13 cellular contexts compared by ENCODE assay signal in the genomic region with DNA sequence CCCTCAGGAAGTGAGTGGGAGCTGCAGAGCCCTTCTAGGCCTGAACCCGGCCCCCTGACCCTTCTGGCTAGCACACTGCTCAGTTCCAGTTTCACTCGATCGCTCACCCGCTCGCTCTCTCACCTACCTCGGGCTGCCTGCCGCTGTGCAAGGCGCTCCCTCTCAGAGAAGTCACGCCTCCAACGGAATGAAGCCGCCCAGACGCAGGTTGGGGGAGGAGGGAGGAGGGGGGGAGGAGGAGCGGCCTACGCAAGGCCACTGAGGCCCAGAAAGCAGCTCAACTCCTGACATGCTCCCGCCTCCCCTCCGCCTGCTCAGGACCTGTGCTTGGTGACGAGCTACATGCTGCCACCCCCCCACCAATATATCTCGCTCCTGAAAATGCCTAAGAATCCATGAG. TPM values are rescaled to one million over a fixed set of nuclear protein-coding genes. Genes with fewer than 3 reads are reported as not detected.
DNase-seq lines count a peak whose midpoint lies in the region; ATAC-seq and TF ChIP-seq lines count a peak whose summit lies in the region.
"Had no signal": no experiment of that assay in that cellular context is flagged by ENCODE, and none has a peak within 500 bp of the region (broad histone marks: within the 10 kb centered on the region; RNA-seq: fewer than 3 reads in every experiment).

No MANE protein-coding gene starts in this region.

- H3K27me3 Mint-ChIP-seq in central memory CD8-positive, alpha-beta T cell = peaks cover 77% of the 10 kb centered on the region

- H3K9me3 Mint-ChIP-seq in central memory CD8-positive, alpha-beta T cell = no peaks in the 10 kb centered on the region

- intact Hi-C loops in mucosa of descending colon (cut with DNase I, micrococcal nuclease) = no loop called here

- no peak overlapping the region for H3K27ac ChIP-seq in HEK293 (ENCODE audit: extremely low read depth, low read depth, low read length)
- H3K27ac ChIP-seq: tibial artery had no signal

- CTCF ChIA-PET in HEK293 (lab: Yijun Ruan, JAX) = interaction anchor here (0.7 to 2.9 kb wide), 6 partner anchors 10 to 499 kb away, joined by 3 to 15 read pairs (median 4); partner anchors contain the start of gene IP6K3

- H3K27ac Mint-ChIP-seq in central memory CD8-positive, alpha-beta T cell (ENCODE audit: low read depth) = no peak overlapping the region

- peak overlapping the region; percentile 58 for H3K4me3 Mint-ChIP-seq in central memory CD8-positive, alpha-beta T cell

- POLR2A ChIA-PET in HEK293 (lab: Yijun Ruan, JAX) = no interaction called here

- H3K9me3 ChIP-seq in HEK293 (ENCODE audit: control insufficient read depth, insufficient read depth, low read depth, low read length) = no peaks in the 10 kb centered on the region
- no peaks in the 10 kb centered on the region for H3K9me3 ChIP-seq in mucosa of descending colon
- H3K9me3 ChIP-seq: tibial artery had no signal

- peaks cover 11% of the 10 kb centered on the region for H3K4me1 ChIP-seq in HEK293 (ENCODE audit: control insufficient read depth, insufficient read depth, low read length)
- H3K4me1 ChIP-seq in mucosa of descending colon (ENCODE audit: low read depth) = peaks cover 21% of the 10 kb centered on the region

- no peak for TF ChIP-seq CTCF in HEK293 (tag by site-specific recombination; IDR thresholded peaks at IDR 0.05)
- no peak for TF ChIP-seq CTCF in mucosa of descending colon (IDR thresholded peaks at IDR 0.05)

- DNase-seq in DMS53 (lab: John Stamatoyannopoulos, UW) = peak; percentile 41
- DNase-seq in DMS53 treated with DMSO at 0.1 percent for 48 hours (lab: John Stamatoyannopoulos, UW; ENCODE audit: unreplicated experiment) = no peak
- DNase-seq in central memory CD8-positive, alpha-beta T cell (ENCODE audit: low spot score in 2 of 2) = no peak
- DNase-seq in mucosa of descending colon = peak in 1 of 3 donors; percentile 16
- DNase-seq in MV-4-11 (lab: John Stamatoyannopoulos, UW) = no peak
- DNase-seq: 8988T; activated effector memory CD4-positive, alpha-beta T cell treated with anti-CD3 and anti-CD28 coated beads, Interleukin-2, amount 50 U/mL, for 16 hours; COR-L47; NCI-H1105 treated with DMSO at 0.1 percent for 48 hours; tibial artery had no signal

- no peak for ATAC-seq in central memory CD8-positive, alpha-beta T cell (replicated peaks; ENCODE audit: extremely low read depth, poor library complexity, severe bottlenecking)
- ATAC-seq in mucosa of descending colon = peak; percentile 60
- no peak for ATAC-seq in GM18909 (IDR thresholded peaks at IDR 0.05; ENCODE audit: poor library complexity, unreplicated experiment)
- ATAC-seq in HG02763 (IDR thresholded peaks at IDR 0.05; ENCODE audit: unreplicated experiment) = no peak

- H3K4me1 Mint-ChIP-seq in central memory CD8-positive, alpha-beta T cell = peaks cover 14% of the 10 kb centered on the region

- H3K36me3 ChIP-seq in HEK293 (ENCODE audit: control insufficient read depth in 2 of 2, insufficient read depth in 1 of 2, low read length in 2 of 2) (no peaks in the 10 kb centered on the region), mucosa of descending colon (ENCODE audit: low read depth) (no peaks in the 10 kb centered on the region)
- H3K36me3 ChIP-seq: tibial artery had no signal

- peaks cover 4% of the 10 kb centered on the region for H3K36me3 Mint-ChIP-seq in central memory CD8-positive, alpha-beta T cell (ENCODE audit: insufficient read depth)

- H3K4me3 ChIP-seq in HEK293 (ENCODE audit: low read depth, low read length) (no peak overlapping the region), mucosa of descending colon (no peak overlapping the region)
- H3K4me3 ChIP-seq: tibial artery had no signal

TF ChIP-seq in HEK293, 187 proteins besides CTCF, POLR2A, EP300 and RAD21:
- peak; percentile 64; the same call in 1 of the 2 replicates for TF ChIP-seq EGR2 (tag by site-specific recombination; IDR thresholded peaks at IDR 0.05; ENCODE audit: low read depth)
- no peak for TF ChIP-seq ZBTB8A (tag by site-specific recombination; IDR thresholded peaks at IDR 0.05)
TF ChIP-seq in HEK293: peak in this region for 1.

RNA-seq across cellular contexts. Expression of gene GRM4, which starts 3.3 kb away (rescaled TPM):
- under 1 TPM in 2 of 3 donors, not detected in 1; 0.22 to 0.25 TPM for total RNA-seq in mucosa of descending colon
